ENCODE assay signal across 10 cellular contexts in the genomic region with DNA sequence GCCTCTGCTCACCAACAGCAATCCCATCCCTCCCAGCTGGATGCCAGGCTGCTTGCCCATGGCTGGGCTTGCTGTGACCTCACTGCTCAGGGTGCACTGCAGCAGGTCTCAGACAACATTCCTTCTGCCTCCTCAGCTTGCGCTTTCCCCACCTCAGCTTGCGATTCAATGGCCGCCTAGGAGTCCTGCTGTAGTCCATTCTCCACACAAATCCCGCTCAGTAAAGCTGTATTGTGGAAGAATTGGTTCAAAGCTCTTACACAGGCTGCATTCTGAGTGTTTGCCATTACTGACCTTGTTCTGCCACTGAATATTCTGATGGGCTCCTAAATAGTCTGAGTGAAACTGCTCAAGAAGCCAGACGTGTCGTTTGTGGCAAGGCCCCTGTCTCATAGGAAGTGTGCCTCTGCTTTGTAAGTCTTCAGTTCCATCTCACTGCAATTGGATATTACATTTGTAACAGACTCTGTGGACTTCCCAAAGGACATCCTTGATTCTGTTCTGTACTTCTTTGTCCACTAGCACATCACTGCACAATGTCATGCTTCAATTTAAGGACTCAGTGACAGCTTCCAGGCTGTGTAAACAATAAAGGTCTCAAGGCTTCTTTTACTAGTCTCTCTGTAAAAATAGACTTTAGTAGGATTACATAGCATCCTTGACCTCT.
DNase-seq lines count a peak whose midpoint lies in the region; ATAC-seq, FAIRE-seq and TF ChIP-seq lines count a peak whose summit lies in the region.
"Had no signal": no experiment of that assay in that cellular context is flagged by ENCODE, and none has a peak within 500 bp of the region (broad histone marks: within the 10 kb centered on the region; RNA-seq: fewer than 3 reads in every experiment).

No MANE protein-coding gene starts in this region.

- no peak for FAIRE-seq in H54 (lab: Jason Lieb, UNC)

- TF ChIP-seq POLR2A in H54 (IDR thresholded peaks at IDR 0.05; ENCODE audit: low read depth, low read length): no peak

- peak overlapping the region; percentile 43 to 85 (median 47) for H3K27ac Mint-ChIP-seq in nephron
- H3K27ac Mint-ChIP-seq: activated naive CD8-positive, alpha-beta T cell treated with anti-CD3 and anti-CD28 coated beads, Interleukin-2, amount 10 ng/mL, durations not matched to agents 7 days and 5 days had no signal

- H3K4me3 ChIP-seq in coronary artery: no peak overlapping the region

- no peaks in the 10 kb centered on the region for H3K27me3 Mint-ChIP-seq in nephron (ENCODE audit: low read depth)
- H3K27me3 Mint-ChIP-seq: activated naive CD8-positive, alpha-beta T cell treated with anti-CD3 and anti-CD28 coated beads, Interleukin-2, amount 10 ng/mL, durations not matched to agents 7 days and 5 days had no signal

- peak overlapping the region; percentile 14 to 45 for H3K27ac ChIP-seq in coronary artery

- DNase-seq in EH (ENCODE audit: low read depth): peak; percentile 25
- DNase-seq in coronary artery (ENCODE audit: low spot score): no peak
- DNase-seq in H54 (ENCODE audit: insufficient read length, low spot score): no peak
- DNase-seq: activated naive CD8-positive, alpha-beta T cell treated with anti-CD3 and anti-CD28 coated beads, Interleukin-2, amount 10 ng/mL, durations not matched to agents 7 days and 5 days; NCI-H1105 treated with DMSO at 0.1 percent for 48 hours had no signal

- peaks cover 19% of the 10 kb centered on the region for H3K4me1 Mint-ChIP-seq in nephron

- peaks cover 9% of the 10 kb centered on the region for H3K9me3 Mint-ChIP-seq in nephron
- H3K9me3 Mint-ChIP-seq: activated naive CD8-positive, alpha-beta T cell treated with anti-CD3 and anti-CD28 coated beads, Interleukin-2, amount 10 ng/mL, durations not matched to agents 7 days and 5 days had no signal

- H3K4me3 Mint-ChIP-seq in nephron: no peak overlapping the region
- H3K4me3 Mint-ChIP-seq: activated naive CD8-positive, alpha-beta T cell treated with anti-CD3 and anti-CD28 coated beads, Interleukin-2, amount 10 ng/mL, durations not matched to agents 7 days and 5 days had no signal

- peaks cover 40% of the 10 kb centered on the region for H3K36me3 Mint-ChIP-seq in nephron (ENCODE audit: low read depth)

- no peak for TF ChIP-seq CTCF in coronary artery (IDR thresholded peaks at IDR 0.05)
- no peak for TF ChIP-seq CTCF in nephron (IDR thresholded peaks at IDR 0.05; ENCODE audit: unreplicated experiment in 3 of 3)

- ATAC-seq in HG03378 (IDR thresholded peaks at IDR 0.05; ENCODE audit: unreplicated experiment): peak; percentile 49
- ATAC-seq in GM18858 (IDR thresholded peaks at IDR 0.05; ENCODE audit: unreplicated experiment): no peak
- no peak for ATAC-seq in GM21390 (IDR thresholded peaks at IDR 0.05; ENCODE audit: unreplicated experiment)
- no peak for ATAC-seq in HG02852 (IDR thresholded peaks at IDR 0.05; ENCODE audit: unreplicated experiment)
